ENCODE assay signal across 8 cellular contexts in genomic region chr14:75277000-75277795, GRCh38. TPM values are rescaled to one million over a fixed set of nuclear protein-coding genes. Genes with fewer than 3 reads are reported as not detected.
DNase-seq lines count a peak whose midpoint lies in the region; ATAC-seq and TF ChIP-seq lines count a peak whose summit lies in the region.

No MANE protein-coding gene starts in this region.

- H3K4me3 Mint-ChIP-seq in activated CD4-positive, alpha-beta T cell treated with anti-CD3 and anti-CD28 coated beads for 36 hours, result peak overlapping the region; percentile 85

- H3K27me3 Mint-ChIP-seq in activated CD4-positive, alpha-beta T cell treated with anti-CD3 and anti-CD28 coated beads for 36 hours, result peaks cover 30% of the 10 kb centered on the region

- H3K4me3 ChIP-seq in AG10803 (ENCODE audit: low read length) (peak overlapping the region; percentile 78), dorsolateral prefrontal cortex (peak overlapping the region; percentile 63 to 97 (median 85))

- POLR2A ChIA-PET in activated CD4-positive, alpha-beta T cell treated with anti-CD3 and anti-CD28 coated beads for 36 hours (lab: Charles Lee), result interaction anchor here (0.9 to 1.3 kb wide), 2 partner anchors 18 to 150 kb away, joined by 3 to 8 read pairs; partner anchors contain the start of gene NEK9

- H3K27ac ChIP-seq in dorsolateral prefrontal cortex, result peak overlapping the region; percentile 77 to 100 (median 99)

- intact Hi-C loops in activated CD4-positive, alpha-beta T cell treated with anti-CD3 and anti-CD28 coated beads for 36 hours (cut with DNase I, micrococcal nuclease), result loop anchor here in 1 of 2 experiments (10.0 kb wide), 1 partner anchor 512 kb away; the partner anchor contains the start of gene YLPM1
- intact Hi-C loops in dorsolateral prefrontal cortex (cut with DNase I), result loop anchor here (1.0 to 5.0 kb wide), 4 partner anchors 18 to 135 kb away; partner anchors contain the start of gene TMED10 (in 2 of the 2)

- peak overlapping the region; percentile 38 for H3K27ac Mint-ChIP-seq in activated CD4-positive, alpha-beta T cell treated with anti-CD3 and anti-CD28 coated beads for 36 hours

- ATAC-seq in GM21737 (IDR thresholded peaks at IDR 0.05; ENCODE audit: unreplicated experiment), result peak; percentile 21
- no peak for ATAC-seq in activated CD4-positive, alpha-beta T cell treated with anti-CD3 and anti-CD28 coated beads for 36 hours
- ATAC-seq in HG02763 (IDR thresholded peaks at IDR 0.05; ENCODE audit: unreplicated experiment), result no peak

- CTCF ChIA-PET in activated CD4-positive, alpha-beta T cell treated with anti-CD3 and anti-CD28 coated beads for 36 hours (lab: Charles Lee), result interaction anchor here (1.3 to 1.5 kb wide), 2 partner anchors 18 to 28 kb away, joined by 3 to 4 read pairs; no protein-coding TSS in a partner anchor

- H3K4me1 Mint-ChIP-seq in activated CD4-positive, alpha-beta T cell treated with anti-CD3 and anti-CD28 coated beads for 36 hours, result peaks cover 44% of the 10 kb centered on the region

- no peaks in the 10 kb centered on the region for H3K9me3 Mint-ChIP-seq in activated CD4-positive, alpha-beta T cell treated with anti-CD3 and anti-CD28 coated beads for 36 hours (ENCODE audit: low read depth)

- DNase-seq in AG10803 (ENCODE audit: low read depth), result peak; percentile 93
- peak; percentile 82 for DNase-seq in NCI-H2196 treated with DMSO at 0.1 percent for 48 hours (lab: John Stamatoyannopoulos, UW; ENCODE audit: unreplicated experiment)
- peak; percentile 73 for DNase-seq in activated CD4-positive, alpha-beta T cell treated with anti-CD3 and anti-CD28 coated beads for 36 hours
- peak; percentile 74 to 90 (median 80) for DNase-seq in dorsolateral prefrontal cortex
- DNase-seq in left kidney (ENCODE audit: low read depth, low spot score), result peak; percentile 95
- peak; percentile 42 for DNase-seq in stimulated activated CD8-positive, alpha-beta memory T cell treated with anti-CD3 and anti-CD28 coated beads, Interleukin-12 subunit alpha, Interleukin-12 subunit beta, amount 100 ng/mL, for 1 hour (ENCODE audit: low read depth)

- H3K36me3 Mint-ChIP-seq in activated CD4-positive, alpha-beta T cell treated with anti-CD3 and anti-CD28 coated beads for 36 hours (ENCODE audit: low read depth), result peaks cover 27% of the 10 kb centered on the region

- no peak for TF ChIP-seq CTCF in AG10803 (conservative IDR thresholded peaks at IDR 0.05; ENCODE audit: low read length)
- TF ChIP-seq CTCF in dorsolateral prefrontal cortex (IDR thresholded peaks at IDR 0.05 in 54 of 56, conservative IDR thresholded peaks at IDR 0.05 in 2 of 56; ENCODE audit: low read depth in 1 of 56, partially characterized antibody in 56 of 56), result peak in 27 of 56 donors; percentile 4 to 57 (median 30)

- no peaks in the 10 kb centered on the region for H3K27me3 ChIP-seq in dorsolateral prefrontal cortex

RNA-seq across cellular contexts. Expression of gene FOS, which starts 1.4 kb away (rescaled TPM):
- total RNA-seq in activated CD4-positive, alpha-beta T cell treated with anti-CD3 and anti-CD28 coated beads for 36 hours, result 10 to 100 TPM; 16.0 to 21.1 TPM
- 100 to 1,000 TPM in 38 of 120 experiments, 10 to 100 TPM in 81, 1 to 10 TPM in 1; 7.4 to 738 (median 68.8) TPM for total RNA-seq in dorsolateral prefrontal cortex

Comparison
In these comparisons a context has a peak if more than half of its experiments do, and no peak if none do; other contexts are left out.
1. DNase-seq: peak in every context shown above with its lines; median percentile 95 in left kidney; 93 in AG10803; 82 in NCI-H2196 treated with DMSO at 0.1 percent for 48 hours; 80 in dorsolateral prefrontal cortex; 73 in activated CD4-positive, alpha-beta T cell treated with anti-CD3 and anti-CD28 coated beads for 36 hours; 42 in stimulated activated CD8-positive, alpha-beta memory T cell treated with anti-CD3 and anti-CD28 coated beads, Interleukin-12 subunit alpha, Interleukin-12 subunit beta, amount 100 ng/mL, for 1 hour.